ENCODE assay signal across 1 cellular context in the genomic region with DNA sequence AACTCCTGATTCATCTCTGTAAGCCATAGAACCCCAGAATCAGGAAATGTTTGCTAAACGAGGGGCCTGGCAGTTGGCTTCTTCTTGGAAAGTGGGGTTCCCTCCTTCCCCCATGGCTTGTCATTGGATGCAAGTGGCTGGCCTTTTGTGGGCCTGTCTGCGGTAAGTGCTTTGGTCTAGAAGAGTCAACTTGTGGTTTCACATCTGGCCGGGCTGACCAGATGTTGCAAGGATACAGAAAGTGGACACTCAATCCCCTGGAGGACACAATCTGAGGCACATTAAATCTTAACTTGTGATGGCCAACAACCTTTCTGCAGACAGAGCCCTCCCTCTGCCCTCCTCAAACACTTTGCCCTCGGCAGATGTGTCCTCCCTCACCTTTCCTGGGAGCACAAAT.
TF ChIP-seq lines count a peak whose summit lies in the region.

No MANE protein-coding gene starts in this region.

TF ChIP-seq in K562, 482 proteins besides CTCF, POLR2A, EP300 and RAD21 (continued from another document and continues in another):
- TF ChIP-seq KLF16 (IDR thresholded peaks at IDR 0.05) (0 out of 2 replicates have a peak, but pooled peaks have one; percentile 44), NFE2 (IDR thresholded peaks at IDR 0.05; ENCODE audit: low read depth) (no peak), RBM15 (IDR thresholded peaks at IDR 0.05; ENCODE audit: insufficient read depth, low read length) (no peak), GATAD2B (IDR thresholded peaks at IDR 0.05; ENCODE audit: borderline replicate concordance) (peak; percentile 19; the same call in 1 of the 2 replicates), ESRRB (CRISPR knock-in tag; IDR thresholded peaks at IDR 0.05; ENCODE audit: borderline replicate concordance) (no peak), HNRNPLL (IDR thresholded peaks at IDR 0.05; ENCODE audit: low read depth, low read length, poor library complexity, severe bottlenecking) (no peak), TCF3 (CRISPR knock-in tag; IDR thresholded peaks at IDR 0.05) (peak; percentile 71), NCOR1 (IDR thresholded peaks at IDR 0.05) (peak; percentile 66), NFYB (IDR thresholded peaks at IDR 0.05; ENCODE audit: extremely low read depth, insufficient read length) (peak; percentile 36), NCOA2 (IDR thresholded peaks at IDR 0.05; ENCODE audit: partially characterized antibody in 2 of 2) (no peak), ZNF175 (CRISPR knock-in tag; IDR thresholded peaks at IDR 0.05; ENCODE audit: low read depth) (no peak), MEIS2 (IDR thresholded peaks at IDR 0.05; ENCODE audit: partially characterized antibody) (peak; percentile 54), TCF7 (IDR thresholded peaks at IDR 0.05; ENCODE audit: borderline replicate concordance) (no peak), OTX1 (CRISPR knock-in tag; IDR thresholded peaks at IDR 0.05) (no peak), TEAD4 (IDR thresholded peaks at IDR 0.05; ENCODE audit: low read length) (peak; percentile 78), TEAD4 (CRISPR knock-in tag; IDR thresholded peaks at IDR 0.05; ENCODE audit: borderline replicate concordance) (no peak), KLF13 (tag; IDR thresholded peaks at IDR 0.05; ENCODE audit: borderline replicate concordance, low read depth) (no peak), CEBPB (tag; IDR thresholded peaks at IDR 0.05) (peak; percentile 52), KDM5B (IDR thresholded peaks at IDR 0.05; ENCODE audit: insufficient replicate concordance, low read depth, low read length) (peak; percentile 32), DNMT1 (IDR thresholded peaks at IDR 0.05) (no peak), TAF9B (IDR thresholded peaks at IDR 0.05; ENCODE audit: partially characterized antibody) (peak; percentile 39), TAF7 (tag; IDR thresholded peaks at IDR 0.05) (no peak), SIN3A (IDR thresholded peaks at IDR 0.05; ENCODE audit: borderline replicate concordance in 2 of 2, control insufficient read depth in 1 of 2, low read depth in 2 of 2, low read length in 2 of 2) (no peak), ZNF589 (CRISPR knock-in tag; IDR thresholded peaks at IDR 0.05; ENCODE audit: low read depth) (no peak), TBL1XR1 (IDR thresholded peaks at IDR 0.05; ENCODE audit: low read length in 2 of 2) (0 out of 4 replicates have a peak, but pooled peaks of 1 of the 2 experiments have one; percentile 14)
- TF ChIP-seq, protein P1, sequence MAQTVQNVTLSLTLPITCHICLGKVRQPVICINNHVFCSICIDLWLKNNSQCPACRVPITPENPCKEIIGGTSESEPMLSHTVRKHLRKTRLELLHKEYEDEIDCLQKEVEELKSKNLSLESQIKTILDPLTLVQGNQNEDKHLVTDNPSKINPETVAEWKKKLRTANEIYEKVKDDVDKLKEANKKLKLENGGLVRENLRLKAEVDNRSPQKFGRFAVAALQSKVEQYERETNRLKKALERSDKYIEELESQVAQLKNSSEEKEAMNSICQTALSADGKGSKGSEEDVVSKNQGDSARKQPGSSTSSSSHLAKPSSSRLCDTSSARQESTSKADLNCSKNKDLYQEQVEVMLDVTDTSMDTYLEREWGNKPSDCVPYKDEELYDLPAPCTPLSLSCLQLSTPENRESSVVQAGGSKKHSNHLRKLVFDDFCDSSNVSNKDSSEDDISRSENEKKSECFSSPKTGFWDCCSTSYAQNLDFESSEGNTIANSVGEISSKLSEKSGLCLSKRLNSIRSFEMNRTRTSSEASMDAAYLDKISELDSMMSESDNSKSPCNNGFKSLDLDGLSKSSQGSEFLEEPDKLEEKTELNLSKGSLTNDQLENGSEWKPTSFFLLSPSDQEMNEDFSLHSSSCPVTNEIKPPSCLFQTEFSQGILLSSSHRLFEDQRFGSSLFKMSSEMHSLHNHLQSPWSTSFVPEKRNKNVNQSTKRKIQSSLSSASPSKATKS (CRISPR knock-in tag; IDR thresholded peaks at IDR 0.05) = no peak
- TF ChIP-seq, protein P2, sequence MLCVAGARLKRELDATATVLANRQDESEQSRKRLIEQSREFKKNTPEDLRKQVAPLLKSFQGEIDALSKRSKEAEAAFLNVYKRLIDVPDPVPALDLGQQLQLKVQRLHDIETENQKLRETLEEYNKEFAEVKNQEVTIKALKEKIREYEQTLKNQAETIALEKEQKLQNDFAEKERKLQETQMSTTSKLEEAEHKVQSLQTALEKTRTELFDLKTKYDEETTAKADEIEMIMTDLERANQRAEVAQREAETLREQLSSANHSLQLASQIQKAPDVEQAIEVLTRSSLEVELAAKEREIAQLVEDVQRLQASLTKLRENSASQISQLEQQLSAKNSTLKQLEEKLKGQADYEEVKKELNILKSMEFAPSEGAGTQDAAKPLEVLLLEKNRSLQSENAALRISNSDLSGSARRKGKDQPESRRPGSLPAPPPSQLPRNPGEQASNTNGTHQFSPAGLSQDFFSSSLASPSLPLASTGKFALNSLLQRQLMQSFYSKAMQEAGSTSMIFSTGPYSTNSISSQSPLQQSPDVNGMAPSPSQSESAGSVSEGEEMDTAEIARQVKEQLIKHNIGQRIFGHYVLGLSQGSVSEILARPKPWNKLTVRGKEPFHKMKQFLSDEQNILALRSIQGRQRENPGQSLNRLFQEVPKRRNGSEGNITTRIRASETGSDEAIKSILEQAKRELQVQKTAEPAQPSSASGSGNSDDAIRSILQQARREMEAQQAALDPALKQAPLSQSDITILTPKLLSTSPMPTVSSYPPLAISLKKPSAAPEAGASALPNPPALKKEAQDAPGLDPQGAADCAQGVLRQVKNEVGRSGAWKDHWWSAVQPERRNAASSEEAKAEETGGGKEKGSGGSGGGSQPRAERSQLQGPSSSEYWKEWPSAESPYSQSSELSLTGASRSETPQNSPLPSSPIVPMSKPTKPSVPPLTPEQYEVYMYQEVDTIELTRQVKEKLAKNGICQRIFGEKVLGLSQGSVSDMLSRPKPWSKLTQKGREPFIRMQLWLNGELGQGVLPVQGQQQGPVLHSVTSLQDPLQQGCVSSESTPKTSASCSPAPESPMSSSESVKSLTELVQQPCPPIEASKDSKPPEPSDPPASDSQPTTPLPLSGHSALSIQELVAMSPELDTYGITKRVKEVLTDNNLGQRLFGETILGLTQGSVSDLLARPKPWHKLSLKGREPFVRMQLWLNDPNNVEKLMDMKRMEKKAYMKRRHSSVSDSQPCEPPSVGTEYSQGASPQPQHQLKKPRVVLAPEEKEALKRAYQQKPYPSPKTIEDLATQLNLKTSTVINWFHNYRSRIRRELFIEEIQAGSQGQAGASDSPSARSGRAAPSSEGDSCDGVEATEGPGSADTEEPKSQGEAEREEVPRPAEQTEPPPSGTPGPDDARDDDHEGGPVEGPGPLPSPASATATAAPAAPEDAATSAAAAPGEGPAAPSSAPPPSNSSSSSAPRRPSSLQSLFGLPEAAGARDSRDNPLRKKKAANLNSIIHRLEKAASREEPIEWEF (CRISPR knock-in tag; IDR thresholded peaks at IDR 0.05) = no peak
- TF ChIP-seq, protein P3, sequence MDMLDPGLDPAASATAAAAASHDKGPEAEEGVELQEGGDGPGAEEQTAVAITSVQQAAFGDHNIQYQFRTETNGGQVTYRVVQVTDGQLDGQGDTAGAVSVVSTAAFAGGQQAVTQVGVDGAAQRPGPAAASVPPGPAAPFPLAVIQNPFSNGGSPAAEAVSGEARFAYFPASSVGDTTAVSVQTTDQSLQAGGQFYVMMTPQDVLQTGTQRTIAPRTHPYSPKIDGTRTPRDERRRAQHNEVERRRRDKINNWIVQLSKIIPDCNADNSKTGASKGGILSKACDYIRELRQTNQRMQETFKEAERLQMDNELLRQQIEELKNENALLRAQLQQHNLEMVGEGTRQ (CRISPR knock-in tag; IDR thresholded peaks at IDR 0.05) = no peak
- TF ChIP-seq, protein P4, sequence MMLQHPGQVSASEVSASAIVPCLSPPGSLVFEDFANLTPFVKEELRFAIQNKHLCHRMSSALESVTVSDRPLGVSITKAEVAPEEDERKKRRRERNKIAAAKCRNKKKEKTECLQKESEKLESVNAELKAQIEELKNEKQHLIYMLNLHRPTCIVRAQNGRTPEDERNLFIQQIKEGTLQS (IDR thresholded peaks at IDR 0.05) = 0 out of 2 replicates have a peak, but pooled peaks have one; percentile 15
- TF ChIP-seq, protein P4 (CRISPR knock-in tag; conservative IDR thresholded peaks at IDR 0.05) = no peak
- TF ChIP-seq, protein P5, sequence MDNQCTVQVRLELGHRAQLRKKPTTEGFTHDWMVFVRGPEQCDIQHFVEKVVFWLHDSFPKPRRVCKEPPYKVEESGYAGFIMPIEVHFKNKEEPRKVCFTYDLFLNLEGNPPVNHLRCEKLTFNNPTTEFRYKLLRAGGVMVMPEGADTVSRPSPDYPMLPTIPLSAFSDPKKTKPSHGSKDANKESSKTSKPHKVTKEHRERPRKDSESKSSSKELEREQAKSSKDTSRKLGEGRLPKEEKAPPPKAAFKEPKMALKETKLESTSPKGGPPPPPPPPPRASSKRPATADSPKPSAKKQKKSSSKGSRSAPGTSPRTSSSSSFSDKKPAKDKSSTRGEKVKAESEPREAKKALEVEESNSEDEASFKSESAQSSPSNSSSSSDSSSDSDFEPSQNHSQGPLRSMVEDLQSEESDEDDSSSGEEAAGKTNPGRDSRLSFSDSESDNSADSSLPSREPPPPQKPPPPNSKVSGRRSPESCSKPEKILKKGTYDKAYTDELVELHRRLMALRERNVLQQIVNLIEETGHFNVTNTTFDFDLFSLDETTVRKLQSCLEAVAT (IDR thresholded peaks at IDR 0.05) = peak in 1 of 2 experiments; percentile 91; a peak in 2 of 4 replicates
- TF ChIP-seq, protein P6, sequence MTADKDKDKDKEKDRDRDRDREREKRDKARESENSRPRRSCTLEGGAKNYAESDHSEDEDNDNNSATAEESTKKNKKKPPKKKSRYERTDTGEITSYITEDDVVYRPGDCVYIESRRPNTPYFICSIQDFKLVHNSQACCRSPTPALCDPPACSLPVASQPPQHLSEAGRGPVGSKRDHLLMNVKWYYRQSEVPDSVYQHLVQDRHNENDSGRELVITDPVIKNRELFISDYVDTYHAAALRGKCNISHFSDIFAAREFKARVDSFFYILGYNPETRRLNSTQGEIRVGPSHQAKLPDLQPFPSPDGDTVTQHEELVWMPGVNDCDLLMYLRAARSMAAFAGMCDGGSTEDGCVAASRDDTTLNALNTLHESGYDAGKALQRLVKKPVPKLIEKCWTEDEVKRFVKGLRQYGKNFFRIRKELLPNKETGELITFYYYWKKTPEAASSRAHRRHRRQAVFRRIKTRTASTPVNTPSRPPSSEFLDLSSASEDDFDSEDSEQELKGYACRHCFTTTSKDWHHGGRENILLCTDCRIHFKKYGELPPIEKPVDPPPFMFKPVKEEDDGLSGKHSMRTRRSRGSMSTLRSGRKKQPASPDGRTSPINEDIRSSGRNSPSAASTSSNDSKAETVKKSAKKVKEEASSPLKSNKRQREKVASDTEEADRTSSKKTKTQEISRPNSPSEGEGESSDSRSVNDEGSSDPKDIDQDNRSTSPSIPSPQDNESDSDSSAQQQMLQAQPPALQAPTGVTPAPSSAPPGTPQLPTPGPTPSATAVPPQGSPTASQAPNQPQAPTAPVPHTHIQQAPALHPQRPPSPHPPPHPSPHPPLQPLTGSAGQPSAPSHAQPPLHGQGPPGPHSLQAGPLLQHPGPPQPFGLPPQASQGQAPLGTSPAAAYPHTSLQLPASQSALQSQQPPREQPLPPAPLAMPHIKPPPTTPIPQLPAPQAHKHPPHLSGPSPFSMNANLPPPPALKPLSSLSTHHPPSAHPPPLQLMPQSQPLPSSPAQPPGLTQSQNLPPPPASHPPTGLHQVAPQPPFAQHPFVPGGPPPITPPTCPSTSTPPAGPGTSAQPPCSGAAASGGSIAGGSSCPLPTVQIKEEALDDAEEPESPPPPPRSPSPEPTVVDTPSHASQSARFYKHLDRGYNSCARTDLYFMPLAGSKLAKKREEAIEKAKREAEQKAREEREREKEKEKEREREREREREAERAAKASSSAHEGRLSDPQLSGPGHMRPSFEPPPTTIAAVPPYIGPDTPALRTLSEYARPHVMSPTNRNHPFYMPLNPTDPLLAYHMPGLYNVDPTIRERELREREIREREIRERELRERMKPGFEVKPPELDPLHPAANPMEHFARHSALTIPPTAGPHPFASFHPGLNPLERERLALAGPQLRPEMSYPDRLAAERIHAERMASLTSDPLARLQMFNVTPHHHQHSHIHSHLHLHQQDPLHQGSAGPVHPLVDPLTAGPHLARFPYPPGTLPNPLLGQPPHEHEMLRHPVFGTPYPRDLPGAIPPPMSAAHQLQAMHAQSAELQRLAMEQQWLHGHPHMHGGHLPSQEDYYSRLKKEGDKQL (CRISPR knock-in tag; IDR thresholded peaks at IDR 0.05; ENCODE audit: borderline replicate concordance) = no peak
- TF ChIP-seq, protein P7, sequence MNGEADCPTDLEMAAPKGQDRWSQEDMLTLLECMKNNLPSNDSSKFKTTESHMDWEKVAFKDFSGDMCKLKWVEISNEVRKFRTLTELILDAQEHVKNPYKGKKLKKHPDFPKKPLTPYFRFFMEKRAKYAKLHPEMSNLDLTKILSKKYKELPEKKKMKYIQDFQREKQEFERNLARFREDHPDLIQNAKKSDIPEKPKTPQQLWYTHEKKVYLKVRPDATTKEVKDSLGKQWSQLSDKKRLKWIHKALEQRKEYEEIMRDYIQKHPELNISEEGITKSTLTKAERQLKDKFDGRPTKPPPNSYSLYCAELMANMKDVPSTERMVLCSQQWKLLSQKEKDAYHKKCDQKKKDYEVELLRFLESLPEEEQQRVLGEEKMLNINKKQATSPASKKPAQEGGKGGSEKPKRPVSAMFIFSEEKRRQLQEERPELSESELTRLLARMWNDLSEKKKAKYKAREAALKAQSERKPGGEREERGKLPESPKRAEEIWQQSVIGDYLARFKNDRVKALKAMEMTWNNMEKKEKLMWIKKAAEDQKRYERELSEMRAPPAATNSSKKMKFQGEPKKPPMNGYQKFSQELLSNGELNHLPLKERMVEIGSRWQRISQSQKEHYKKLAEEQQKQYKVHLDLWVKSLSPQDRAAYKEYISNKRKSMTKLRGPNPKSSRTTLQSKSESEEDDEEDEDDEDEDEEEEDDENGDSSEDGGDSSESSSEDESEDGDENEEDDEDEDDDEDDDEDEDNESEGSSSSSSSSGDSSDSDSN (IDR thresholded peaks at IDR 0.05; ENCODE audit: borderline replicate concordance in 1 of 2, low read depth in 2 of 2, low read length in 2 of 2) = no peak
- TF ChIP-seq, protein P8, sequence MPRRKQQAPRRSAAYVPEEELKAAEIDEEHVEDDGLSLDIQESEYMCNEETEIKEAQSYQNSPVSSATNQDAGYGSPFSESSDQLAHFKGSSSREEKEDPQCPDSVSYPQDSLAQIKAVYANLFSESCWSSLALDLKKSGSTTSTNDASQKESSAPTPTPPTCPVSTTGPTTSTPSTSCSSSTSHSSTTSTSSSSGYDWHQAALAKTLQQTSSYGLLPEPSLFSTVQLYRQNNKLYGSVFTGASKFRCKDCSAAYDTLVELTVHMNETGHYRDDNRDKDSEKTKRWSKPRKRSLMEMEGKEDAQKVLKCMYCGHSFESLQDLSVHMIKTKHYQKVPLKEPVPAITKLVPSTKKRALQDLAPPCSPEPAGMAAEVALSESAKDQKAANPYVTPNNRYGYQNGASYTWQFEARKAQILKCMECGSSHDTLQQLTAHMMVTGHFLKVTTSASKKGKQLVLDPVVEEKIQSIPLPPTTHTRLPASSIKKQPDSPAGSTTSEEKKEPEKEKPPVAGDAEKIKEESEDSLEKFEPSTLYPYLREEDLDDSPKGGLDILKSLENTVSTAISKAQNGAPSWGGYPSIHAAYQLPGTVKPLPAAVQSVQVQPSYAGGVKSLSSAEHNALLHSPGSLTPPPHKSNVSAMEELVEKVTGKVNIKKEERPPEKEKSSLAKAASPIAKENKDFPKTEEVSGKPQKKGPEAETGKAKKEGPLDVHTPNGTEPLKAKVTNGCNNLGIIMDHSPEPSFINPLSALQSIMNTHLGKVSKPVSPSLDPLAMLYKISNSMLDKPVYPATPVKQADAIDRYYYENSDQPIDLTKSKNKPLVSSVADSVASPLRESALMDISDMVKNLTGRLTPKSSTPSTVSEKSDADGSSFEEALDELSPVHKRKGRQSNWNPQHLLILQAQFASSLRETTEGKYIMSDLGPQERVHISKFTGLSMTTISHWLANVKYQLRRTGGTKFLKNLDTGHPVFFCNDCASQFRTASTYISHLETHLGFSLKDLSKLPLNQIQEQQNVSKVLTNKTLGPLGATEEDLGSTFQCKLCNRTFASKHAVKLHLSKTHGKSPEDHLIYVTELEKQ (CRISPR knock-in tag; IDR thresholded peaks at IDR 0.05) = no peak
